Comparison of ENCODE assay signal across 27 cellular contexts in the genomic region with DNA sequence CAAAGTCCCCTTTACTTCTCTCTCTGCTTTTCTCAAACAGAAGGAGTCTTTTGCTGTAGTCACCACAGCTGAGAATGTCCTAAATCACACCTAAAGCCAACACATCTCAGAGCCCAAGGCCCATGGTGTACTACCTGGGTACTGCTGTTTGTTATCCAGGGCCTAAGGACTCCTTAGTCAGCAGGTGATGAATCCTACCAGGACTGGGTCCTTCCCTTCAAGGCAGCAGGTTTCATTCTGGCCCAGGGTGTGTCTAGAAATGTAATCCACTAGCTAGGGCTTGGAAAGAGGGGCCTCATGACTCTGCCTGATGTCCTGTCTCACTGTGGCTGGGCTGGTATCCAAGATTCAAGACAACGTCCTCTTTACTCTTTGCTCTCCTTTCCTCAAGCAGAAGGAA. TPM values are rescaled to one million over a fixed set of nuclear protein-coding genes. Genes with fewer than 3 reads are reported as not detected.
"Had no signal": no experiment of that assay in that cellular context is flagged by ENCODE, and none has a peak within 500 bp of the region (broad histone marks: within the 10 kb centered on the region; RNA-seq: fewer than 3 reads in every experiment).

No MANE protein-coding gene starts in this region.

- H3K9me3 ChIP-seq: pancreas, psoas muscle, sigmoid colon had no signal

- H3K4me2 ChIP-seq: smooth muscle cell had no signal

- H3K4me3 ChIP-seq: heart left ventricle, pancreas, psoas muscle, sigmoid colon, smooth muscle cell, tibial artery had no signal

- H3K36me3 ChIP-seq: heart left ventricle, pancreas, sigmoid colon, tibial artery, WERI-Rb-1 had no signal

- H3K27ac ChIP-seq: heart left ventricle, pancreas, psoas muscle, sigmoid colon, tibial artery, WERI-Rb-1 had no signal

- H3K27me3 ChIP-seq: heart left ventricle, pancreas, sigmoid colon, tibial artery had no signal

- H3K4me1 ChIP-seq: heart left ventricle, pancreas, psoas muscle, sigmoid colon, tibial artery had no signal

- DNase-seq: activated CD4-positive, alpha-beta T cell treated with anti-CD3 and anti-CD28 coated beads for 48 hours; activated CD4-positive, alpha-beta T cell treated with anti-CD3 and anti-CD28 coated beads, Interleukin-2, amount 50 U/mL, for 48 hours; activated CD8-positive, alpha-beta memory T cell treated with anti-CD3 and anti-CD28 coated beads for 24 hours; activated gamma-delta T cell; activated naive CD4-positive, alpha-beta T cell treated with anti-CD3 and anti-CD28 coated beads, Interleukin-2, amount 50 U/mL, for 16 hours; anterior cingulate cortex; central memory CD4-positive, alpha-beta T cell; dermis blood vessel endothelial cell; effector CD8-positive, alpha-beta T cell; foreskin fibroblast; heart left ventricle; hypothalamus; immature natural killer cell; kidney; midbrain; naive thymus-derived CD4-positive, alpha-beta T cell; pancreas; psoas muscle; sigmoid colon; stimulated activated CD4-positive, alpha-beta T cell treated with anti-CD3 and anti-CD28 coated beads, Interleukin-1b, Interleukin-23, amount 100 ng/mL, for 48 hours; stimulated activated CD4-positive, alpha-beta T cell treated with anti-CD3 and anti-CD28 coated beads, Interleukin-4, amount 100 ng/mL, for 4 hours; stimulated activated CD8-positive, alpha-beta memory T cell treated with anti-CD3 and anti-CD28 coated beads, Interleukin-4, amount 100 ng/mL, for 48 hours; stimulated activated naive CD8-positive, alpha-beta T cell treated with anti-CD3 and anti-CD28 coated beads, Interleukin-15, amount 100 ng/mL, for 72 hours; T-helper 1 cell; tibial artery; WERI-Rb-1 had no signal

RNA-seq across cellular contexts. Expression of a gene that starts 36.2 kb away (rescaled TPM):
- polyA plus RNA-seq: immature natural killer cell; naive thymus-derived CD4-positive, alpha-beta T cell had no signal

RNA-seq across cellular contexts. Expression of a gene that starts 56.6 kb away (rescaled TPM):
- polyA plus RNA-seq: naive thymus-derived CD4-positive, alpha-beta T cell had no signal
